ENCODE assay signal across 11 cellular contexts in the genomic region with DNA sequence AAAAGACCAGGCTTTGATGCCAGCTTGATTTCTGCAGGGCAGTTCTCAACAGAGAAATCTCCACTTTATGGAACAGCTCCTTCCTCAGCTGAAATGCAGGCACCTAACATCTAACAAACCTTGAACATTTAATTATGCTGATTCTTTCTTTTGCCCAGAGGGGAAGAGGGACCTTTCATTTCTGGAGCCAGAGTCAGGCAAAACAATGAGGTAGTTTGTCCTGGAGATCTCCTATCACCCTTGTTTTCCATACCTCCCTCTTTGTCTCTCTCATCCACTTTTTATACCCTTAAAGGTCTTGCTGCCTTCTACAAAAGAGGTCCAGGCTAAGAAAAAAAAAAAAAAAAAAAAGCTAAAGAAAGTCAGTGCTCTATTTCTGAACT. TPM values are rescaled to one million over a fixed set of nuclear protein-coding genes. Genes with fewer than 3 reads are reported as not detected.
DNase-seq lines count a peak whose midpoint lies in the region; ATAC-seq, FAIRE-seq and TF ChIP-seq lines count a peak whose summit lies in the region.
"Had no signal": no experiment of that assay in that cellular context is flagged by ENCODE, and none has a peak within 500 bp of the region (broad histone marks: within the 10 kb centered on the region; RNA-seq: fewer than 3 reads in every experiment).

No MANE protein-coding gene starts in this region.

- no peak for ATAC-seq in CD4-positive, alpha-beta T cell (ENCODE audit: poor library complexity)
- ATAC-seq in IMR-90 (ENCODE audit: low read depth) (peak; percentile 10; the same call in 1 of the 2 replicates), GM12878 (no peak)

- H3K4ac ChIP-seq in IMR-90 (ENCODE audit: low read depth, low read length) (peak overlapping the region; percentile 32; the same call in 1 of the 2 replicates), neuronal stem cell (ENCODE audit: low read length) (no peak overlapping the region)

- H2BK120ac ChIP-seq in IMR-90 (ENCODE audit: low read depth, low read length), result peak overlapping the region; percentile 65
- no peak overlapping the region for H2BK120ac ChIP-seq in neuronal stem cell (ENCODE audit: low read depth, low read length)

- H3K14ac ChIP-seq in IMR-90 (replicated peaks; ENCODE audit: low read depth, low read length), result peak overlapping the region; percentile 70
- no peak overlapping the region for H3K14ac ChIP-seq in neuronal stem cell (ENCODE audit: low read length)

- BruUV-seq in IMR-90 (replicated peaks; lab: Mats Ljungman, UMichigan) (no TSS peak), GM12878 (replicated peaks; lab: Mats Ljungman, UMichigan) (no TSS peak)

- peak overlapping the region; percentile 76 for H3K27ac Mint-ChIP-seq in CD4-positive, alpha-beta T cell

- no peak for TF ChIP-seq CTCF in CD4-positive, alpha-beta T cell (IDR thresholded peaks at IDR 0.05)
- TF ChIP-seq CTCF in IMR-90 (conservative IDR thresholded peaks at IDR 0.05; ENCODE audit: low read depth, low read length) (no peak), GM12878 (IDR thresholded peaks at IDR 0.05 in 2 of 3, conservative IDR thresholded peaks at IDR 0.05 in 1 of 3; ENCODE audit: control insufficient read depth in 2 of 3, extremely low read depth in 1 of 3, insufficient read depth in 1 of 3, low read depth in 3 of 3, low read length in 3 of 3) (no peak)

- H2BK20ac ChIP-seq in IMR-90 (ENCODE audit: low read depth, low read length), result peak overlapping the region; percentile 34; the same call in 1 of the 2 replicates

- dilution Hi-C loops in IMR-90 (cut with HindIII; ENCODE audit: low sequenced_read_pairs, unreplicated experiment), result no loop called here

- intact Hi-C loops in CD4-positive, alpha-beta T cell (cut with DNase I, micrococcal nuclease), result loop anchor here in 1 of 2 experiments (2.0 kb wide), 1 partner anchor 25 kb away; no protein-coding TSS in a partner anchor
- intact Hi-C loops in IMR-90 (cut with micrococcal nuclease) (loop anchor here (2.0 kb wide), 1 partner anchor 23 kb away; no protein-coding TSS in a partner anchor), GM12878 (cut with micrococcal nuclease; ENCODE audit: unreplicated experiment) (no loop called here)

- H3K18ac ChIP-seq in IMR-90 (ENCODE audit: low read depth, low read length) (peak overlapping the region; percentile 30), neuronal stem cell (ENCODE audit: low read length) (no peak overlapping the region)

- H3K9me3 ChIP-seq in CD4-positive, alpha-beta T cell (ENCODE audit: control insufficient read depth, low read length), result no peaks in the 10 kb centered on the region
- H3K9me3 ChIP-seq in IMR-90 (ENCODE audit: control insufficient read depth, insufficient read depth, low read length) (no peaks in the 10 kb centered on the region), GM12878 (replicated peaks; ENCODE audit: control insufficient read depth, insufficient read depth, low read length) (no peaks in the 10 kb centered on the region), neuronal stem cell (replicated peaks in 1 of 2; ENCODE audit: control insufficient read depth in 2 of 2, insufficient read depth in 1 of 2, low read depth in 1 of 2, low read length in 2 of 2) (no peaks in the 10 kb centered on the region)

- 0 out of 2 replicates have a peak overlapping the region, but pooled peaks have one; percentile 16 for H3K56ac ChIP-seq in IMR-90 (ENCODE audit: extremely low read depth, insufficient read depth, low read length)

- H3K4me2 ChIP-seq in IMR-90 (ENCODE audit: low read depth, low read length), result no peak overlapping the region
- H3K4me2 ChIP-seq in GM12878 (ENCODE audit: control insufficient read depth, insufficient read depth), result no peak overlapping the region
- H3K4me2 ChIP-seq in neuronal stem cell (ENCODE audit: insufficient read depth, low read length, poor library complexity, severe bottlenecking), result no peak overlapping the region

- H3K4me1 Mint-ChIP-seq in CD4-positive, alpha-beta T cell (ENCODE audit: low read depth), result peaks cover 34% of the 10 kb centered on the region

- SMC1A ChIA-PET in GM12878 (lab: Charles Lee; ENCODE audit: uncharacterized antibody, unreplicated experiment), result interaction anchor here (0.6 to 1.7 kb wide), 6 partner anchors 13 to 703 kb away, joined by 3 to 5 read pairs (median 4); no protein-coding TSS in a partner anchor

- H2AK5ac ChIP-seq in IMR-90 (ENCODE audit: low read depth, low read length) (no peak overlapping the region), neuronal stem cell (ENCODE audit: low read depth, low read length) (no peak overlapping the region)

- POLR2A ChIA-PET in CD4-positive, alpha-beta T cell (lab: Charles Lee), result interaction anchor here (0.8 to 3.4 kb wide), 11 partner anchors 10 to 114 kb away, joined by 3 to 41 read pairs (median 5); partner anchors contain the start of gene RASSF3
- POLR2A ChIA-PET in IMR-90 (lab: Charles Lee; ENCODE audit: unreplicated experiment), result no interaction called here
- POLR2A ChIA-PET in GM12878 (lab: Charles Lee), result no interaction called here

- H3K9me1 ChIP-seq in IMR-90 (ENCODE audit: insufficient read depth, low read length), result no peaks in the 10 kb centered on the region

- H3K27me3 Mint-ChIP-seq in CD4-positive, alpha-beta T cell, result no peaks in the 10 kb centered on the region

- H4K8ac ChIP-seq in IMR-90 (ENCODE audit: low read depth in 2 of 2, low read length in 2 of 2) (peak overlapping the region in 1 of 2 experiments; percentile 34; a peak in 1 of 4 replicates), neuronal stem cell (ENCODE audit: low read depth, low read length) (no peak overlapping the region)

- H3K27me3 ChIP-seq in CD4-positive, alpha-beta T cell (ENCODE audit: control insufficient read depth, insufficient read depth, low read length), result no peaks in the 10 kb centered on the region
- H3K27me3 ChIP-seq in IMR-90 (ENCODE audit: control insufficient read depth, insufficient read depth, low read length) (0 out of 2 replicates have a peak, but pooled peaks cover 2% of the 10 kb centered on the region), GM12878 (replicated peaks in 1 of 2; ENCODE audit: control insufficient read depth in 2 of 2, insufficient read depth in 2 of 2, low read length in 1 of 2) (no peaks in the 10 kb centered on the region), neuronal stem cell (ENCODE audit: control insufficient read depth in 3 of 3, insufficient read depth in 3 of 3, low read depth in 1 of 3, low read length in 3 of 3) (no peaks in the 10 kb centered on the region)

- H2BK12ac ChIP-seq in neuronal stem cell (ENCODE audit: low read length), result no peak overlapping the region

- H3K9ac ChIP-seq in IMR-90 (ENCODE audit: low read depth, low read length) (no peak overlapping the region), GM12878 (ENCODE audit: control insufficient read depth, insufficient read depth, low read length) (no peak overlapping the region), neuronal stem cell (ENCODE audit: low read depth, low read length, poor library complexity) (no peak overlapping the region)

- RAD21 ChIA-PET in GM12878 (lab: Charles Lee; ENCODE audit: unreplicated experiment), result interaction anchor here (1.1 kb wide), 1 partner anchor 114 kb away, joined by 4 read pairs; no protein-coding TSS in a partner anchor

- TF ChIP-seq RAD21 in IMR-90 (IDR thresholded peaks at IDR 0.05; ENCODE audit: low read length) (no peak), GM12878 (IDR thresholded peaks at IDR 0.05; ENCODE audit: insufficient read depth, low read depth, low read length) (no peak)

- DNase-seq in CD4-positive, alpha-beta T cell, result no peak
- no peak for DNase-seq in IMR-90
- no peak for DNase-seq in GM12878 (ENCODE audit: low read depth, low spot score)
- no peak for DNase-seq in neuronal stem cell (ENCODE audit: low spot score)
- DNase-seq in SHP77 (lab: John Stamatoyannopoulos, UW), result no peak
- DNase-seq in NCI-H2227 (lab: John Stamatoyannopoulos, UW; ENCODE audit: unreplicated experiment), result no peak
- no peak for DNase-seq in glomerular visceral epithelial cell (ENCODE audit: extremely low spot score)
- no peak for DNase-seq in NCI-H345 treated with DMSO at 0.1 percent for 48 hours (lab: John Stamatoyannopoulos, UW; ENCODE audit: unreplicated experiment)
- DNase-seq: nucleus accumbens, substantia nigra had no signal

- H2AK9ac ChIP-seq in IMR-90 (replicated peaks; ENCODE audit: low read depth, low read length, poor library complexity), result no peak overlapping the region

- in situ Hi-C loops in IMR-90 (cut with MboI; ENCODE audit: low sequenced_read_pairs) (no loop called here), GM12878 (cut with MboI) (no loop called here)

- H4K20me1 ChIP-seq in IMR-90 (ENCODE audit: insufficient read depth, low read length) (no peaks in the 10 kb centered on the region), GM12878 (ENCODE audit: control insufficient read depth, insufficient read depth) (no peaks in the 10 kb centered on the region)

- H3K36me3 ChIP-seq in IMR-90 (ENCODE audit: control insufficient read depth, insufficient read depth, low read length), result no peaks in the 10 kb centered on the region
- no peaks in the 10 kb centered on the region for H3K36me3 ChIP-seq in GM12878 (ENCODE audit: control insufficient read depth in 2 of 2, insufficient read depth in 2 of 2, low read length in 1 of 2)
- H3K36me3 ChIP-seq in neuronal stem cell (replicated peaks in 1 of 2; ENCODE audit: control insufficient read depth in 2 of 2, insufficient read depth in 2 of 2, low read length in 2 of 2), result no peaks in the 10 kb centered on the region

- H3K79me2 ChIP-seq in GM12878 (ENCODE audit: control insufficient read depth, insufficient read depth, low read length), result no peaks in the 10 kb centered on the region

- H3K23ac ChIP-seq in IMR-90 (ENCODE audit: low read depth, low read length) (peak overlapping the region; percentile 48; the same call in 1 of the 2 replicates), neuronal stem cell (ENCODE audit: low read depth, low read length, poor library complexity) (no peak overlapping the region)

- no peak for TF ChIP-seq EP300 in GM12878 (IDR thresholded peaks at IDR 0.05; ENCODE audit: borderline replicate concordance in 1 of 2, control insufficient read depth in 1 of 2, low read depth in 2 of 2, low read length in 2 of 2)

- no peak for FAIRE-seq in GM12878 (lab: Jason Lieb, UNC)
- FAIRE-seq: GM18507 had no signal

- CTCF ChIA-PET in CD4-positive, alpha-beta T cell (lab: Charles Lee), result interaction anchor here (1.2 to 2.0 kb wide), 2 partner anchors 34 to 114 kb away, joined by 3 to 7 read pairs; no protein-coding TSS in a partner anchor
- CTCF ChIA-PET in IMR-90 (lab: Yijun Ruan, JAX), result interaction anchor here (0.8 kb wide), 1 partner anchor 12 kb away, joined by 3 read pairs; no protein-coding TSS in a partner anchor
- CTCF ChIA-PET in GM12878 (lab: Yijun Ruan, JAX), result interaction anchor here (0.8 to 1.2 kb wide), 5 partner anchors 20 to 132 kb away, joined by 3 read pairs; no protein-coding TSS in a partner anchor

- H3K79me1 ChIP-seq in IMR-90 (ENCODE audit: low read depth in 1 of 2, low read length in 2 of 2) (no peaks in the 10 kb centered on the region), neuronal stem cell (ENCODE audit: low read depth, low read length) (no peaks in the 10 kb centered on the region)

- TF ChIP-seq POLR2A in IMR-90 (IDR thresholded peaks at IDR 0.05; ENCODE audit: low read depth, low read length), result no peak
- no peak for TF ChIP-seq POLR2A in GM12878 (IDR thresholded peaks at IDR 0.05; ENCODE audit: low read depth, low read length)

- H3K9me3 Mint-ChIP-seq in CD4-positive, alpha-beta T cell, result no peaks in the 10 kb centered on the region

- H3K4me3 Mint-ChIP-seq in CD4-positive, alpha-beta T cell, result peak overlapping the region; percentile 80

- H2AFZ ChIP-seq in IMR-90 (replicated peaks; ENCODE audit: low read length, poor library complexity) (peak overlapping the region; percentile 58), GM12878 (ENCODE audit: control insufficient read depth, low read depth, low read length) (peak overlapping the region; percentile 72), neuronal stem cell (ENCODE audit: low read length) (peak overlapping the region; percentile 57)

- H4K5ac ChIP-seq in IMR-90 (ENCODE audit: low read depth, low read length), result peak overlapping the region; percentile 44

- H3K4me3 ChIP-seq in IMR-90 (ENCODE audit: insufficient read depth, low read depth, low read length) (no peak overlapping the region), GM12878 (no peak overlapping the region), neuronal stem cell (ENCODE audit: low read length in 2 of 2) (no peak overlapping the region)

- H4K91ac ChIP-seq in IMR-90 (ENCODE audit: insufficient read depth, low read depth, low read length) (no peak overlapping the region), neuronal stem cell (ENCODE audit: low read depth, low read length, poor library complexity) (no peak overlapping the region)

- H3K4me1 ChIP-seq in IMR-90 (ENCODE audit: control insufficient read depth, insufficient read depth, low read length) (peaks cover 18% of the 10 kb centered on the region), GM12878 (ENCODE audit: control insufficient read depth, insufficient read depth, low read length) (no peaks in the 10 kb centered on the region), neuronal stem cell (ENCODE audit: control insufficient read depth in 2 of 2, insufficient read depth in 1 of 2, low read depth in 1 of 2, low read length in 2 of 2) (peaks cover 3% of the 10 kb centered on the region in 2 donors)

- no peaks in the 10 kb centered on the region for H3K36me3 Mint-ChIP-seq in CD4-positive, alpha-beta T cell (ENCODE audit: low read depth)

- H2BK15ac ChIP-seq in IMR-90 (ENCODE audit: low read depth, low read length), result no peak overlapping the region
- no peak overlapping the region for H2BK15ac ChIP-seq in neuronal stem cell (ENCODE audit: low read length)

- peak overlapping the region; percentile 7 for H3K27ac ChIP-seq in CD4-positive, alpha-beta T cell (ENCODE audit: low read depth, low read length)
- H3K27ac ChIP-seq in IMR-90 (ENCODE audit: insufficient read depth, low read length) (peak overlapping the region; percentile 32; the same call in 1 of the 2 replicates), GM12878 (ENCODE audit: control insufficient read depth, insufficient read depth) (no peak overlapping the region), neuronal stem cell (replicated peaks; ENCODE audit: low read length) (no peak overlapping the region)

- no peak overlapping the region for H2BK5ac ChIP-seq in IMR-90 (ENCODE audit: low read depth, low read length, poor library complexity, severe bottlenecking)
- no peak overlapping the region for H2BK5ac ChIP-seq in neuronal stem cell (ENCODE audit: low read length)

RNA-seq across cellular contexts. Expression of gene RASSF3, which starts 26.1 kb away (rescaled TPM):
- total RNA-seq in CD4-positive, alpha-beta T cell, result 100 to 1,000 TPM; 118 to 127 TPM
- 21.4 and 39.3 TPM in 2 replicates for total RNA-seq in IMR-90 (2012; rRNA removed)
- polyA plus RNA-seq in IMR-90 (2012; rRNA removed), result 14.2 and 18.7 TPM in 2 replicates
- polyA plus RNA-seq in IMR-90 (2012; cell fraction: cytosol; rRNA removed), result 10.9 and 12.2 TPM in 2 replicates
- 8.4 and 13.6 TPM in 2 replicates for polyA plus RNA-seq in IMR-90 (2012; cell fraction: nucleus; rRNA removed; ENCODE audit: low replicate concordance)
- total RNA-seq in GM12878 (2013; cell fraction: nucleolus; rRNA removed), result 12.8 and 16.5 TPM in 2 replicates
- 27.2 and 30.5 TPM in 2 replicates for total RNA-seq in GM12878 (2014; rRNA removed)
- 32.4 and 33.3 TPM in 2 replicates for total RNA-seq in GM12878 (2014; rRNA removed; fragmentation: Illumina TruSeq; extraction: Trizol)
- 59.4 and 62.4 TPM in 2 replicates for total RNA-seq in GM12878 (2021)
- 22.7 TPM for polyA plus RNA-seq in GM12878 (2011; ENCODE audit: low read depth)
- 42.0 and 48.8 TPM in 2 replicates for polyA plus RNA-seq in GM12878 (2011; rRNA removed)
- polyA plus RNA-seq in GM12878 (2011; cell fraction: cytosol; rRNA removed), result 34.4 and 34.5 TPM in 2 replicates
- polyA plus RNA-seq in GM12878 (2011; cell fraction: nucleus; rRNA removed), result 7.2 and 8.6 TPM in 2 replicates
- 27.4 and 36.0 TPM in 2 replicates for polyA plus RNA-seq in GM12878 (2012)
- polyA plus RNA-seq in GM12878 (2014; fragmentation: Illumina TruSeq; extraction: Trizol), result 44.6 and 51.6 TPM in 2 replicates
- polyA plus RNA-seq in GM12878 (2014; fragmentation: Nextera tagmentation; extraction: Ambion mirVana), result 10 to 100 TPM in 1 of 2 experiments, 1 to 10 TPM in 1; 9.0 to 11.2 TPM
- 32.3 and 35.8 TPM in 2 replicates for polyA plus RNA-seq in GM12878 (2014; rRNA removed)
- polyA plus RNA-seq in GM12878 (2016; fragmentation: Nextera tagmentation; extraction: Ambion mirVana), result 1 to 10 TPM; 6.9 to 8.1 TPM
- 58.3 and 74.5 TPM in 2 replicates for polyA minus RNA-seq in GM12878 (2011; rRNA and poly(A)+ RNA removed)
- polyA minus RNA-seq in GM12878 (2011; cell fraction: cytosol; rRNA and poly(A)+ RNA removed), result 20.1 and 21.2 TPM in 2 replicates
- 6.3 and 8.6 TPM in 2 replicates for polyA minus RNA-seq in GM12878 (2011; cell fraction: nucleus; rRNA and poly(A)+ RNA removed)
- 11.3 TPM for polyA plus RNA-seq in neuronal stem cell (2013, experiment 1 of 2)
- polyA plus RNA-seq in neuronal stem cell (2013, experiment 2 of 2), result 11.6 TPM

Comparison
In these comparisons a context has a peak if more than half of its experiments do, and no peak if none do; other contexts are left out.
1. H3K27ac ChIP-seq: peak in CD4-positive, alpha-beta T cell (single experiment) and IMR-90 (single experiment); none in GM12878 (single experiment) and neuronal stem cell (single experiment).
2. Peak in every context shown above with its lines, with median percentiles within 50 percentile points of each other: H2AFZ ChIP-seq.